In the genomic region with DNA sequence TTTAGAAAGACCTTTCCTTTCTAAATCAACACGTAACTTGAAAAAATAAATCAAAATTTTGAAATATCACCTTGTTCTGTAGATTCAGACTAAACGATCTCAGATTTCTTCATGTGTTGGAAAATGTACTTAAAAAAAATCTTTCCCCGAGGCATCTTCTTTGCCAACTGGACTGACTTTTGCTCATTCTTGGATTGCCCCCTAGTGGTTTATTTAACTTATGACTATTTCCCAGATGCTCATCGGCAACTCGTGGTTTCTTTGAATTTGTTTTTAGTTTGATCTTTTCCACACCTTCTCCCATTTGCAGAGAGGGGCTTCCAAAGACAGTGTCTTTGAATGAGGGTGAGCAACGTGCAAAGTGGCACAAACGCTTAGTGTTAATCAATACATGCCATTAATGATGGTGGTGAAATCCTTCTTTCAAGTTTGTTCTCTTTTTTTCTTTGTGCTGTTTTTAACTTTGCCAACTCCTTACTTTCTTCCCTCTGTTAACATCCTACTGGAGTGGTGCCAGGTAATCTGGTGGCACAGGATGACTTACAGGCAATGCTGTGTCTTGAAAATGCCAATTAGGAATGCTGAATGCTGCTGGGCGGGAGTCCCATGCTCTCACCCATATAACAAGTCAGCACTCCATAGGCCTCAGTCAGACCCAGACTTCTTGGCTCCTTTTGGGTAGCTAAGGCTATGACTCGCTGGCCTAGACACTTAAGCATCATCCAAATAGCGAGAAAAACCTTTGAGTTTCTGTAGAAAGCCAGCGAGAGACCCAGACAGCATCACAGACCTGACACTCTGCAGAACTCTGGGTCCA, we compare ENCODE assay signal across 7 cellular contexts. TPM values are rescaled to one million over a fixed set of nuclear protein-coding genes. Genes with fewer than 3 reads are reported as not detected.
DNase-seq lines count a peak whose midpoint lies in the region; ATAC-seq, FAIRE-seq and TF ChIP-seq lines count a peak whose summit lies in the region.

No MANE protein-coding gene starts in this region.

- no TSS peak for BruUV-seq in mammary epithelial cell (replicated peaks; lab: Mats Ljungman, UMichigan)

- H3K4me2 ChIP-seq in mammary epithelial cell (ENCODE audit: insufficient read depth, low read depth, low read length): peak overlapping the region; percentile 31

- H4K20me1 ChIP-seq in mammary epithelial cell (ENCODE audit: insufficient read depth, low read length): no peaks in the 10 kb centered on the region

- peak overlapping the region; percentile 25 for H3K9ac ChIP-seq in mammary epithelial cell (ENCODE audit: insufficient read depth, low read length)

- DNase-seq in HTR-8/SVneo (ENCODE audit: insufficient read length, low spot score): peak; percentile 64
- peak; percentile 59 for DNase-seq in NCI-H82 treated with DMSO at 0.1 percent for 48 hours (lab: John Stamatoyannopoulos, UW; ENCODE audit: unreplicated experiment)
- peak; percentile 50 for DNase-seq in mammary epithelial cell
- no peak for DNase-seq in left lobe of liver (ENCODE audit: low spot score)
- no peak for DNase-seq in upper lobe of right lung

- peak; percentile 87 for ATAC-seq in left lobe of liver
- ATAC-seq in upper lobe of right lung: peak; percentile 77
- ATAC-seq in HG02870 (IDR thresholded peaks at IDR 0.05; ENCODE audit: unreplicated experiment): no peak

- CTCF ChIA-PET in mammary epithelial cell (lab: Charles Lee; ENCODE audit: low non-redundant PET): no interaction called here

- peak overlapping the region; percentile 58 for H2AFZ ChIP-seq in mammary epithelial cell (ENCODE audit: low read depth, low read length)

- peak; percentile 64 for TF ChIP-seq CTCF in GM12873 (IDR thresholded peaks at IDR 0.05; ENCODE audit: insufficient read depth, low read depth, low read length, missing control alignments)
- TF ChIP-seq CTCF in mammary epithelial cell (conservative IDR thresholded peaks at IDR 0.05 in 1 of 2, IDR thresholded peaks at IDR 0.05 in 1 of 2; ENCODE audit: extremely low read depth in 1 of 2, insufficient read depth in 1 of 2, low read depth in 1 of 2, low read length in 2 of 2): peak; percentile 59 to 60
- peak; percentile 74 for TF ChIP-seq CTCF in upper lobe of right lung (IDR thresholded peaks at IDR 0.05)

- FAIRE-seq in HTR-8/SVneo (lab: Jason Lieb, UNC): no peak

- H3K36me3 ChIP-seq in mammary epithelial cell (ENCODE audit: insufficient read depth, low read length) (no peaks in the 10 kb centered on the region), upper lobe of right lung (no peaks in the 10 kb centered on the region)

- H3K4me3 ChIP-seq in mammary epithelial cell (replicated peaks in 1 of 3; ENCODE audit: insufficient read depth in 1 of 3, low read depth in 2 of 3, low read length in 3 of 3) (no peak overlapping the region), upper lobe of right lung (no peak overlapping the region)

- H3K27me3 ChIP-seq in mammary epithelial cell (ENCODE audit: insufficient read depth, low read length): no peaks in the 10 kb centered on the region
- H3K27me3 ChIP-seq in upper lobe of right lung: no peaks in the 10 kb centered on the region

- H3K27ac ChIP-seq in mammary epithelial cell (ENCODE audit: insufficient read depth, low read depth, low read length) (no peak overlapping the region), upper lobe of right lung (no peak overlapping the region)

- peaks cover 19% of the 10 kb centered on the region for H3K79me2 ChIP-seq in mammary epithelial cell (ENCODE audit: insufficient read depth, low read length)

- intact Hi-C loops in mammary epithelial cell (cut with micrococcal nuclease): loop anchor here (1.0 to 10.0 kb wide), 7 partner anchors 99 to 964 kb away; a partner anchor contains a TSS
- intact Hi-C loops in upper lobe of right lung (cut with DNase I): no loop called here

- H3K4me1 ChIP-seq in mammary epithelial cell (ENCODE audit: insufficient read depth, low read length) (peaks cover 39% of the 10 kb centered on the region), upper lobe of right lung (no peaks in the 10 kb centered on the region)

- 24% methylated on average over 11 of the region's 11 CpGs for WGBS in mammary epithelial cell (ENCODE audit: low coverage, missing lambda C conversion rate)

- dilution Hi-C loops in mammary epithelial cell (cut with HindIII; ENCODE audit: low sequenced_read_pairs): loop anchor here (25.0 kb wide), 1 partner anchor 356 kb away; no protein-coding TSS in a partner anchor

- no peaks in the 10 kb centered on the region for H3K9me3 ChIP-seq in mammary epithelial cell (replicated peaks; ENCODE audit: insufficient read depth, low read length)
- no peaks in the 10 kb centered on the region for H3K9me3 ChIP-seq in upper lobe of right lung

- in situ Hi-C loops in mammary epithelial cell (cut with MboI; ENCODE audit: low sequenced_read_pairs in 2 of 2): loop anchor here (5.0 to 25.0 kb wide), 3 partner anchors 181 to 361 kb away; no protein-coding TSS in a partner anchor

RNA-seq across cellular contexts. Expression of a gene that starts 18.3 kb away (rescaled TPM):
- 100 to 1,000 TPM; 141 to 221 TPM for total RNA-seq in mammary epithelial cell
- 138 TPM for polyA plus RNA-seq in mammary epithelial cell
- 65.9 TPM for polyA minus RNA-seq in mammary epithelial cell
- total RNA-seq in left lobe of liver: 10.2 TPM
- total RNA-seq in upper lobe of right lung: 100 TPM

Comparison
In these comparisons a context has a peak if more than half of its experiments do, and no peak if none do; other contexts are left out.
1. DNase-seq: peak in HTR-8/SVneo (single experiment), NCI-H82 treated with DMSO at 0.1 percent for 48 hours (single experiment) and mammary epithelial cell (single experiment); none in left lobe of liver (single experiment) and upper lobe of right lung (single experiment).
2. Peak in every context shown above with its lines, with median percentiles within 50 percentile points of each other: CTCF ChIP-seq.